In genomic region chr22:41598081-41598480, GRCh38 we compare ENCODE assay signal across 12 cellular contexts. TPM values are rescaled to one million over a fixed set of nuclear protein-coding genes. Genes with fewer than 3 reads are reported as not detected.
DNase-seq lines count a peak whose midpoint lies in the region; ATAC-seq and TF ChIP-seq lines count a peak whose summit lies in the region.
"Had no signal": no experiment of that assay in that cellular context is flagged by ENCODE, and none has a peak within 500 bp of the region (broad histone marks: within the 10 kb centered on the region; RNA-seq: fewer than 3 reads in every experiment).

No MANE protein-coding gene starts in this region.

- intact Hi-C loops in left ventricle myocardium superior (cut with micrococcal nuclease), result no loop called here

- DNase-seq in HK-2 (ENCODE audit: unreplicated experiment) (peak; percentile 58), astrocyte of the cerebellum (ENCODE audit: low read depth) (peak; percentile 42), left ventricle myocardium superior (no peak), stromal cell of bone marrow (ENCODE audit: low read depth) (peak; percentile 54)
- DNase-seq in activated naive CD8-positive, alpha-beta T cell treated with anti-CD3 and anti-CD28 coated beads, Interleukin-2, amount 50 U/mL, for 24 hours, result no peak
- no peak for DNase-seq in stimulated activated naive CD8-positive, alpha-beta T cell treated with anti-CD3 and anti-CD28 coated beads, Interleukin-15, amount 100 ng/mL, for 72 hours
- no peak for DNase-seq in activated CD4-positive, alpha-beta T cell treated with anti-CD3 and anti-CD28 coated beads, Interleukin-2, amount 10 ng/mL, durations not matched to agents 7 days and 5 days
- DNase-seq: glutamatergic neuron had no signal

- POLR2A ChIA-PET in activated CD4-positive, alpha-beta T cell treated with anti-CD3 and anti-CD28 coated beads, Interleukin-2, amount 10 ng/mL, durations not matched to agents 7 days and 5 days (lab: Charles Lee), result no interaction called here

- CTCF ChIA-PET in activated CD4-positive, alpha-beta T cell treated with anti-CD3 and anti-CD28 coated beads, Interleukin-2, amount 10 ng/mL, durations not matched to agents 7 days and 5 days (lab: Charles Lee), result interaction anchor here (0.5 to 1.7 kb wide), 8 partner anchors 9 to 189 kb away, joined by 3 to 7 read pairs (median 4); partner anchors contain the start of gene PMM1

- no peak overlapping the region for H3K4me3 ChIP-seq in astrocyte of the cerebellum (ENCODE audit: low read depth, low read length)
- H3K4me3 ChIP-seq: ascending aorta had no signal

- no peaks in the 10 kb centered on the region for H3K27me3 Mint-ChIP-seq in activated naive CD8-positive, alpha-beta T cell treated with anti-CD3 and anti-CD28 coated beads, Interleukin-2, amount 50 U/mL, for 24 hours
- H3K27me3 Mint-ChIP-seq in stimulated activated naive CD8-positive, alpha-beta T cell treated with anti-CD3 and anti-CD28 coated beads, Interleukin-15, amount 100 ng/mL, for 72 hours, result no peaks in the 10 kb centered on the region
- H3K27me3 Mint-ChIP-seq in activated CD4-positive, alpha-beta T cell treated with anti-CD3 and anti-CD28 coated beads, Interleukin-2, amount 10 ng/mL, durations not matched to agents 7 days and 5 days, result no peaks in the 10 kb centered on the region
- H3K27me3 Mint-ChIP-seq: memory B cell had no signal

- peak; percentile 12 for ATAC-seq in left ventricle myocardium superior
- no peak for ATAC-seq in activated naive CD8-positive, alpha-beta T cell treated with anti-CD3 and anti-CD28 coated beads, Interleukin-2, amount 50 U/mL, for 24 hours
- ATAC-seq in stimulated activated naive CD8-positive, alpha-beta T cell treated with anti-CD3 and anti-CD28 coated beads, Interleukin-15, amount 100 ng/mL, for 72 hours, result no peak

- no peak overlapping the region for H3K4me3 Mint-ChIP-seq in activated naive CD8-positive, alpha-beta T cell treated with anti-CD3 and anti-CD28 coated beads, Interleukin-2, amount 50 U/mL, for 24 hours
- no peak overlapping the region for H3K4me3 Mint-ChIP-seq in stimulated activated naive CD8-positive, alpha-beta T cell treated with anti-CD3 and anti-CD28 coated beads, Interleukin-15, amount 100 ng/mL, for 72 hours
- H3K4me3 Mint-ChIP-seq in activated CD4-positive, alpha-beta T cell treated with anti-CD3 and anti-CD28 coated beads, Interleukin-2, amount 10 ng/mL, durations not matched to agents 7 days and 5 days, result no peak overlapping the region
- H3K4me3 Mint-ChIP-seq: H9; memory B cell; T-helper 2 cell treated with Interferon-gamma antibody and Interleukin-4, amounts not matched to agents 5 μg/mL and 100 μg/mL, for 36 hours had no signal

- no peak overlapping the region for H3K27ac Mint-ChIP-seq in activated naive CD8-positive, alpha-beta T cell treated with anti-CD3 and anti-CD28 coated beads, Interleukin-2, amount 50 U/mL, for 24 hours
- H3K27ac Mint-ChIP-seq in stimulated activated naive CD8-positive, alpha-beta T cell treated with anti-CD3 and anti-CD28 coated beads, Interleukin-15, amount 100 ng/mL, for 72 hours, result no peak overlapping the region
- no peak overlapping the region for H3K27ac Mint-ChIP-seq in activated CD4-positive, alpha-beta T cell treated with anti-CD3 and anti-CD28 coated beads, Interleukin-2, amount 10 ng/mL, durations not matched to agents 7 days and 5 days
- H3K27ac Mint-ChIP-seq: memory B cell; T-helper 2 cell treated with Interferon-gamma antibody and Interleukin-4, amounts not matched to agents 5 μg/mL and 100 μg/mL, for 36 hours had no signal

- H3K36me3 Mint-ChIP-seq in activated naive CD8-positive, alpha-beta T cell treated with anti-CD3 and anti-CD28 coated beads, Interleukin-2, amount 50 U/mL, for 24 hours (ENCODE audit: low read depth), result peaks cover 33% of the 10 kb centered on the region
- H3K36me3 Mint-ChIP-seq in activated CD4-positive, alpha-beta T cell treated with anti-CD3 and anti-CD28 coated beads, Interleukin-2, amount 10 ng/mL, durations not matched to agents 7 days and 5 days (ENCODE audit: low read depth), result peaks cover 19% of the 10 kb centered on the region

- TF ChIP-seq CTCF in astrocyte of the cerebellum (IDR thresholded peaks at IDR 0.05; ENCODE audit: low read depth, low read length, missing control alignments), result no peak

- H3K4me1 Mint-ChIP-seq in activated naive CD8-positive, alpha-beta T cell treated with anti-CD3 and anti-CD28 coated beads, Interleukin-2, amount 50 U/mL, for 24 hours, result peaks cover 9% of the 10 kb centered on the region
- peaks cover 20% of the 10 kb centered on the region for H3K4me1 Mint-ChIP-seq in stimulated activated naive CD8-positive, alpha-beta T cell treated with anti-CD3 and anti-CD28 coated beads, Interleukin-15, amount 100 ng/mL, for 72 hours
- H3K4me1 Mint-ChIP-seq in activated CD4-positive, alpha-beta T cell treated with anti-CD3 and anti-CD28 coated beads, Interleukin-2, amount 10 ng/mL, durations not matched to agents 7 days and 5 days, result peaks cover 14% of the 10 kb centered on the region

- no peaks in the 10 kb centered on the region for H3K9me3 Mint-ChIP-seq in activated naive CD8-positive, alpha-beta T cell treated with anti-CD3 and anti-CD28 coated beads, Interleukin-2, amount 50 U/mL, for 24 hours
- H3K9me3 Mint-ChIP-seq in stimulated activated naive CD8-positive, alpha-beta T cell treated with anti-CD3 and anti-CD28 coated beads, Interleukin-15, amount 100 ng/mL, for 72 hours, result no peaks in the 10 kb centered on the region
- H3K9me3 Mint-ChIP-seq in activated CD4-positive, alpha-beta T cell treated with anti-CD3 and anti-CD28 coated beads, Interleukin-2, amount 10 ng/mL, durations not matched to agents 7 days and 5 days, result no peaks in the 10 kb centered on the region
- H3K9me3 Mint-ChIP-seq: H9; memory B cell; T-helper 2 cell treated with Interferon-gamma antibody and Interleukin-4, amounts not matched to agents 5 μg/mL and 100 μg/mL, for 36 hours had no signal

- in situ Hi-C loops in astrocyte of the cerebellum (cut with HindIII; ENCODE audit: low sequenced_read_pairs), result no loop called here

RNA-seq across cellular contexts. Expression of gene PMM1, which starts 8.4 kb away (rescaled TPM):
- total RNA-seq in left ventricle myocardium superior, result 12.9 TPM
- total RNA-seq in activated CD4-positive, alpha-beta T cell treated with anti-CD3 and anti-CD28 coated beads, Interleukin-2, amount 10 ng/mL, durations not matched to agents 7 days and 5 days, result 10 to 100 TPM; 33.7 to 39.7 TPM

RNA-seq across cellular contexts. Expression of gene DESI1, which starts 22.8 kb away (rescaled TPM):
- 53.6 TPM for total RNA-seq in left ventricle myocardium superior
- 10 to 100 TPM; 30.8 to 32.5 TPM for total RNA-seq in activated CD4-positive, alpha-beta T cell treated with anti-CD3 and anti-CD28 coated beads, Interleukin-2, amount 10 ng/mL, durations not matched to agents 7 days and 5 days

RNA-seq across cellular contexts. Expression of gene XRCC6, which starts 23.0 kb away (rescaled TPM):
- total RNA-seq in left ventricle myocardium superior, result 172 TPM
- total RNA-seq in activated CD4-positive, alpha-beta T cell treated with anti-CD3 and anti-CD28 coated beads, Interleukin-2, amount 10 ng/mL, durations not matched to agents 7 days and 5 days, result 100 to 1,000 TPM; 283 TPM

RNA-seq across cellular contexts. Expression of gene CSDC2, which starts 37.3 kb away (rescaled TPM):
- 223 TPM for total RNA-seq in left ventricle myocardium superior
- total RNA-seq in activated CD4-positive, alpha-beta T cell treated with anti-CD3 and anti-CD28 coated beads, Interleukin-2, amount 10 ng/mL, durations not matched to agents 7 days and 5 days, result not detected

RNA-seq across cellular contexts. Expression of gene POLR3H, which starts 53.8 kb away (rescaled TPM):
- 17.9 TPM for total RNA-seq in left ventricle myocardium superior
- total RNA-seq in activated CD4-positive, alpha-beta T cell treated with anti-CD3 and anti-CD28 coated beads, Interleukin-2, amount 10 ng/mL, durations not matched to agents 7 days and 5 days, result 10 to 100 TPM; 29.1 to 30.1 TPM

Comparison
In these comparisons a context has a peak if more than half of its experiments do, and no peak if none do; other contexts are left out.
1. DNase-seq: peak in HK-2 (single experiment), astrocyte of the cerebellum (single experiment) and stromal cell of bone marrow (single experiment); none in left ventricle myocardium superior (single experiment), activated naive CD8-positive, alpha-beta T cell treated with anti-CD3 and anti-CD28 coated beads, Interleukin-2, amount 50 U/mL, for 24 hours (single experiment), stimulated activated naive CD8-positive, alpha-beta T cell treated with anti-CD3 and anti-CD28 coated beads, Interleukin-15, amount 100 ng/mL, for 72 hours (0 of 2) and activated CD4-positive, alpha-beta T cell treated with anti-CD3 and anti-CD28 coated beads, Interleukin-2, amount 10 ng/mL, durations not matched to agents 7 days and 5 days (single experiment).